In the genomic region with DNA sequence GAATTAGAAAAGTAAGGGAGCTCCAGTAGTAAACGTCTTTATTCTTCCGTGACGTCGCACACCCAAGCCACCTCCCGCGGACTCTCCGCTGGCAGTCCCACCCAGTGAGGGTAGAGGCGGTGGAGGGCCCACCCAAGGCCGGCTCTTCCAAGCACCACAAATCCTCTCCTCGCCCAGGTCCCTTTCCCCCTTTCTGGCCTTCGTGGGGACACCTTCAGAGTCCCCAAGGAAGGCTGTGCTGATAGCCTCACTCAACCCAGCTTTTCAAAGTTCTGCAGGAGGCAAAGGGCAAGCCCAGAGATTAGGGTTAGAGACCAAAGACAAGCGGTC, we compare ENCODE assay signal across 8 cellular contexts. TPM values are rescaled to one million over a fixed set of nuclear protein-coding genes. Genes with fewer than 3 reads are reported as not detected.
DNase-seq lines count a peak whose midpoint lies in the region; ATAC-seq and TF ChIP-seq lines count a peak whose summit lies in the region.

No MANE protein-coding gene starts in this region.

- peaks cover 14 to 18% of the 10 kb centered on the region in 2 donors for H3K4me1 ChIP-seq in thoracic aorta (ENCODE audit: control insufficient read depth in 1 of 2, low read depth in 2 of 2)

- H3K27me3 ChIP-seq in layer of hippocampus (ENCODE audit: control insufficient read depth, insufficient read depth, low read length): no peaks in the 10 kb centered on the region
- no peaks in the 10 kb centered on the region for H3K27me3 ChIP-seq in thoracic aorta (replicated peaks; ENCODE audit: insufficient read depth)

- peaks cover 48% of the 10 kb centered on the region for H3K36me3 ChIP-seq in thoracic aorta

- H3K9me3 ChIP-seq in thoracic aorta: no peaks in the 10 kb centered on the region

- peak overlapping the region; percentile 84 for H3K4me3 ChIP-seq in thoracic aorta

- no peak for TF ChIP-seq CTCF in thoracic aorta (IDR thresholded peaks at IDR 0.05)

- no peak for DNase-seq in thoracic aorta (ENCODE audit: low spot score)
- no peak for DNase-seq in ACHN
- no peak for DNase-seq in NOMO-1 treated with dmso at 0.1 percent for 144 hours (lab: John Stamatoyannopoulos, UW; ENCODE audit: unreplicated experiment)
- no peak for DNase-seq in NCI-H1105 treated with DMSO at 0.1 percent for 48 hours (lab: John Stamatoyannopoulos, UW)

- peak; percentile 27 for ATAC-seq in GM19397 (IDR thresholded peaks at IDR 0.05; ENCODE audit: unreplicated experiment)
- peak; percentile 28 for ATAC-seq in HG03159 (IDR thresholded peaks at IDR 0.05; ENCODE audit: unreplicated experiment)
- no peak for ATAC-seq in thoracic aorta (ENCODE audit: insufficient number of reproducible peaks, low FRiP score, low read depth)

- H3K27ac ChIP-seq in angular gyrus (ENCODE audit: low read depth, low read length) (peak overlapping the region; percentile 86), layer of hippocampus (ENCODE audit: low read depth, low read length) (peak overlapping the region; percentile 82), thoracic aorta (peak overlapping the region; percentile 87 to 88)

- in situ Hi-C loops in ACHN (cut with HindIII; ENCODE audit: low pct_ligation_motif_present, low pct_unique_long_range_greater_than_20kb, low sequenced_read_pairs): no loop called here

RNA-seq across cellular contexts. Expression of a gene that starts 0.3 kb away (rescaled TPM):
- total RNA-seq in thoracic aorta: 10 to 100 TPM in 1 of 2 donors, 1 to 10 TPM in 1; 8.8 to 15.0 TPM

RNA-seq across cellular contexts. Expression of a gene that starts 9.8 kb away (rescaled TPM):
- total RNA-seq in thoracic aorta: 10 to 100 TPM; 10.3 to 11.8 TPM

RNA-seq across cellular contexts. Expression of a gene that starts 23.3 kb away (rescaled TPM):
- total RNA-seq in thoracic aorta: not detected

RNA-seq across cellular contexts. Expression of a gene that starts 27.5 kb away (rescaled TPM):
- total RNA-seq in thoracic aorta: 1 to 10 TPM; 1.9 to 3.8 TPM

RNA-seq across cellular contexts. Expression of a gene that starts 31.1 kb away (rescaled TPM):
- total RNA-seq in thoracic aorta: 10 to 100 TPM; 36.8 to 56.4 TPM
